Comparison of ENCODE assay signal across 9 cellular contexts in the genomic region with DNA sequence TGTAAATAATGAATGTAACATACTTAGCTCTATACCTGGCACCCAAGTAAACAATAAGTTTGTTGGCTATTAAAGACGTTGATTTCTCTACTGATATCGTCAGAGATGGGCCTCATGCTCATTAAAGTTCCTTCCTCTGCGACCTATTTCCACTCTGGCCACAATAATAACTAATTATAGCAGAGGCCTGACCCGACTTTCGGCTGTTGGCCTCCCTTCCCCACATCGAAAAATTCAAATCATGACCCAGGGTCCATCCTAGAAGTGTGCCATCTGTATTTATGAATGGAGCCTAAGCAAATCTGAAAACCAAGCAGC. TPM values are rescaled to one million over a fixed set of nuclear protein-coding genes. Genes with fewer than 3 reads are reported as not detected.
DNase-seq lines count a peak whose midpoint lies in the region; ATAC-seq lines count a peak whose summit lies in the region.
"Had no signal": no experiment of that assay in that cellular context is flagged by ENCODE, and none has a peak within 500 bp of the region (broad histone marks: within the 10 kb centered on the region; RNA-seq: fewer than 3 reads in every experiment).

No MANE protein-coding gene starts in this region.

- H2AFZ ChIP-seq in ACC112 (ENCODE audit: low read length, unreplicated experiment), result peak overlapping the region; percentile 69

- H3K27me3 ChIP-seq in ACC112 (ENCODE audit: insufficient read depth, low read length) (no peaks in the 10 kb centered on the region), HUES64 (ENCODE audit: insufficient read depth, low read length) (no peaks in the 10 kb centered on the region), muscle layer of colon (ENCODE audit: control insufficient read depth in 1 of 2, insufficient read depth in 2 of 2, low read length in 2 of 2) (no peaks in the 10 kb centered on the region)

- ATAC-seq in HG02763 (IDR thresholded peaks at IDR 0.05; ENCODE audit: unreplicated experiment) (no peak), HG03097 (IDR thresholded peaks at IDR 0.05; ENCODE audit: low FRiP score, unreplicated experiment) (no peak)

- WGBS in HUES64, result 37% methylated on average over 6 of the region's 6 CpGs

- H3K36me3 ChIP-seq in ACC112 (ENCODE audit: insufficient read depth, low read length) (0 out of 2 replicates have a peak, but pooled peaks cover 4% of the 10 kb centered on the region), HUES64 (ENCODE audit: insufficient read depth, low read length) (no peaks in the 10 kb centered on the region), muscle layer of colon (ENCODE audit: insufficient read depth, low read length) (peaks cover 2% of the 10 kb centered on the region)

- H3K4me1 ChIP-seq in ACC112 (ENCODE audit: control insufficient read depth, insufficient read depth, low read length, unreplicated experiment), result peaks cover 13% of the 10 kb centered on the region
- H3K4me1 ChIP-seq in HUES64 (ENCODE audit: insufficient read depth, low read length), result no peaks in the 10 kb centered on the region; the same call in 1 of the 2 replicates
- H3K4me1 ChIP-seq in muscle layer of colon (ENCODE audit: insufficient read depth, low read length), result peaks cover 13% of the 10 kb centered on the region

- H3K79me2 ChIP-seq in ACC112 (ENCODE audit: control insufficient read depth, insufficient read depth, low read length, unreplicated experiment), result peaks cover 15% of the 10 kb centered on the region

- H3K9ac ChIP-seq in HUES64 (ENCODE audit: low read depth, low read length) (no peak overlapping the region), muscle layer of colon (ENCODE audit: low read length) (no peak overlapping the region)

- DNase-seq in caudate nucleus (lab: John Stamatoyannopoulos, UW) (no peak), mucosa of gallbladder (ENCODE audit: low spot score) (no peak)
- no peak for DNase-seq in activated CD8-positive, alpha-beta memory T cell treated with anti-CD3 and anti-CD28 coated beads for 24 hours

- no peak overlapping the region for H3K27ac ChIP-seq in ACC112 (ENCODE audit: low read depth, low read length)
- H3K27ac ChIP-seq in HUES64 (ENCODE audit: low read depth, low read length), result no peak overlapping the region
- peak overlapping the region; percentile 74 for H3K27ac ChIP-seq in caudate nucleus (ENCODE audit: low read depth, low read length)
- peak overlapping the region; percentile 79 for H3K27ac ChIP-seq in muscle layer of colon (ENCODE audit: low read depth, low read length)

- H3K9me3 ChIP-seq in HUES64 (ENCODE audit: insufficient read depth, low read depth, low read length), result no peaks in the 10 kb centered on the region
- H3K9me3 ChIP-seq in muscle layer of colon (ENCODE audit: low read length), result no peaks in the 10 kb centered on the region

- H3K4me3 ChIP-seq in ACC112 (ENCODE audit: low read depth, low read length) (peak overlapping the region; percentile 99), HUES64 (ENCODE audit: low read length) (peak overlapping the region; percentile 93), muscle layer of colon (ENCODE audit: low read depth in 1 of 2, low read length in 2 of 2) (peak overlapping the region; percentile 59 to 93)

RNA-seq across cellular contexts. Expression of gene USP30, which starts 0.3 kb away (rescaled TPM):
- 5.6 TPM for polyA plus RNA-seq in HUES64 (2013, experiment 1 of 2)
- 7.0 TPM for polyA plus RNA-seq in HUES64 (2013, experiment 2 of 2)
- 20.4 TPM for total RNA-seq in mucosa of gallbladder

RNA-seq across cellular contexts. Expression of gene SVOP, which starts 31.2 kb away (rescaled TPM):
- polyA plus RNA-seq in HUES64 (2013, experiment 1 of 2), result 0.05 TPM
- polyA plus RNA-seq in HUES64 (2013, experiment 2 of 2), result 0.06 TPM
- total RNA-seq in mucosa of gallbladder, result 0.03 TPM
- total RNA-seq: renal cortical epithelial cell had no signal

RNA-seq across cellular contexts. Expression of gene ALKBH2, which starts 41.2 kb away (rescaled TPM):
- polyA plus RNA-seq in HUES64 (2013, experiment 1 of 2), result 19.2 TPM
- polyA plus RNA-seq in HUES64 (2013, experiment 2 of 2), result 21.9 TPM
- 8.3 TPM for total RNA-seq in mucosa of gallbladder

RNA-seq across cellular contexts. Expression of gene UNG, which starts 45.3 kb away (rescaled TPM):
- 117 TPM for polyA plus RNA-seq in HUES64 (2013, experiment 1 of 2)
- 103 TPM for polyA plus RNA-seq in HUES64 (2013, experiment 2 of 2)
- 30.8 TPM for total RNA-seq in mucosa of gallbladder

Comparison
In these comparisons a context has a peak if more than half of its experiments do, and no peak if none do; other contexts are left out.
1. H3K27ac ChIP-seq: peak in caudate nucleus (single experiment) and muscle layer of colon (single experiment); none in ACC112 (single experiment) and HUES64 (single experiment).
2. Peak in every context shown above with its lines, with median percentiles within 50 percentile points of each other: H3K4me3 ChIP-seq.